Comparison of ENCODE assay signal across 11 cellular contexts in the genomic region with DNA sequence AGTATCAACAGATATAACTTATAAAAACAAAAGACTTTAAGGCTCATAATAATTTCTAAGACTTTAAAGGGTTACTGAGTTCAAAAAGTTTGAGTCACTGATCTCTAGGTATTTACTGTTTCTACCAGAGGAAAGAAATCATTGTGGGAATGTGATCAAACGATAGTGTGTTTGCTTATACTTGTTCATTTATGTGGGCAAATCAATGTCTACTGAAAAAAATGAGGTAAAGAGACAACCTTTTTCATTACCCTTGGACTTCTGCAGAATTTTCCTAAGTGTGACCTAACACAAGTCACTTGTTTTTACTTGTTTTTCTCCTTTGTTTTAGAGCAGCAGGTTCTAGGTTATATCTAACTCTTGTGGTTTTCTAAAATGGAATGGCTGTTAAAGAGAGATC.
DNase-seq lines count a peak whose midpoint lies in the region; ATAC-seq and TF ChIP-seq lines count a peak whose summit lies in the region.
"Had no signal": no experiment of that assay in that cellular context is flagged by ENCODE, and none has a peak within 500 bp of the region (broad histone marks: within the 10 kb centered on the region; RNA-seq: fewer than 3 reads in every experiment).

No MANE protein-coding gene starts in this region.

- no peak overlapping the region for H2AFZ ChIP-seq in GM23338

- H3K9me3 ChIP-seq in lower lobe of right lung (no peaks in the 10 kb centered on the region), mucosa of descending colon (no peaks in the 10 kb centered on the region)

- peaks cover 4% of the 10 kb centered on the region for H3K27me3 Mint-ChIP-seq in GM23338 (ENCODE audit: insufficient read depth, low read depth, poor library complexity)

- no peak for ATAC-seq in GM23338
- ATAC-seq in lower lobe of right lung, result no peak
- no peak for ATAC-seq in mucosa of descending colon
- no peak for ATAC-seq in GM19324 (IDR thresholded peaks at IDR 0.05; ENCODE audit: low FRiP score, unreplicated experiment)
- ATAC-seq: activated naive CD4-positive, alpha-beta T cell treated with anti-CD3 and anti-CD28 coated beads, Interleukin-2, amount 50 U/mL, for 72 hours had no signal

- no peaks in the 10 kb centered on the region for H3F3A ChIP-seq in GM23338 (replicated peaks; ENCODE audit: low read depth)

- peaks cover 6% of the 10 kb centered on the region; the same call in 1 of the 2 replicates for H3K4me1 ChIP-seq in GM23338 (ENCODE audit: insufficient read depth)
- peaks cover 26% of the 10 kb centered on the region for H3K4me1 ChIP-seq in lower lobe of right lung
- H3K4me1 ChIP-seq in mucosa of descending colon (ENCODE audit: low read depth), result peaks cover 47% of the 10 kb centered on the region

- no peaks in the 10 kb centered on the region for H3K36me3 Mint-ChIP-seq in GM23338 (ENCODE audit: low read depth)
- H3K36me3 Mint-ChIP-seq: activated naive CD4-positive, alpha-beta T cell treated with anti-CD3 and anti-CD28 coated beads, Interleukin-2, amount 50 U/mL, for 72 hours; WTC11 had no signal

- H3K27ac ChIP-seq in GM23338 (ENCODE audit: low read depth) (no peak overlapping the region), lower lobe of right lung (no peak overlapping the region)

- TF ChIP-seq CTCF in GM23338 (conservative IDR thresholded peaks at IDR 0.05; ENCODE audit: low read depth in 2 of 2) (no peak), astrocyte of the spinal cord (IDR thresholded peaks at IDR 0.05; ENCODE audit: low read depth, low read length) (no peak), lower lobe of right lung (IDR thresholded peaks at IDR 0.05) (no peak), mucosa of descending colon (IDR thresholded peaks at IDR 0.05) (no peak)

- H3K9me3 Mint-ChIP-seq in GM23338, result no peaks in the 10 kb centered on the region
- H3K9me3 Mint-ChIP-seq: activated naive CD4-positive, alpha-beta T cell treated with anti-CD3 and anti-CD28 coated beads, Interleukin-2, amount 50 U/mL, for 72 hours; WTC11 had no signal

- H3K9me2 ChIP-seq in GM23338 (ENCODE audit: insufficient read depth), result no peaks in the 10 kb centered on the region

- no peaks in the 10 kb centered on the region for H3K79me2 ChIP-seq in GM23338 (replicated peaks; ENCODE audit: insufficient read depth)

- peaks cover 25% of the 10 kb centered on the region for H3K4me1 Mint-ChIP-seq in GM23338

- intact Hi-C loops in lower lobe of right lung (cut with DNase I) (no loop called here), mucosa of descending colon (cut with DNase I, micrococcal nuclease) (no loop called here)

- in situ Hi-C loops in ACHN (cut with HindIII; ENCODE audit: low pct_ligation_motif_present, low pct_unique_long_range_greater_than_20kb, low sequenced_read_pairs) (no loop called here), astrocyte of the spinal cord (cut with HindIII; ENCODE audit: low sequenced_read_pairs) (no loop called here)

- H3K36me3 ChIP-seq in GM23338 (ENCODE audit: insufficient read depth) (no peaks in the 10 kb centered on the region), lower lobe of right lung (no peaks in the 10 kb centered on the region), mucosa of descending colon (ENCODE audit: low read depth) (no peaks in the 10 kb centered on the region)

- H3K27me3 ChIP-seq in GM23338 (ENCODE audit: insufficient read depth), result peaks cover 7% of the 10 kb centered on the region; the same call in 1 of the 2 replicates
- no peaks in the 10 kb centered on the region for H3K27me3 ChIP-seq in lower lobe of right lung (ENCODE audit: low read depth)

- H4K20me1 ChIP-seq in GM23338 (replicated peaks; ENCODE audit: insufficient read depth), result no peaks in the 10 kb centered on the region

- no peak overlapping the region for H3K27ac Mint-ChIP-seq in GM23338
- H3K27ac Mint-ChIP-seq: activated naive CD4-positive, alpha-beta T cell treated with anti-CD3 and anti-CD28 coated beads, Interleukin-2, amount 50 U/mL, for 72 hours; WTC11 had no signal

- H3K4me3 ChIP-seq in GM23338, result no peak overlapping the region
- H3K4me3 ChIP-seq in astrocyte of the spinal cord (ENCODE audit: low read depth, low read length), result peak overlapping the region; percentile 6
- peak overlapping the region; percentile 11 for H3K4me3 ChIP-seq in lower lobe of right lung
- no peak overlapping the region for H3K4me3 ChIP-seq in mucosa of descending colon

- peak overlapping the region; percentile 36 for H3K4me3 Mint-ChIP-seq in GM23338

- H3K4me2 ChIP-seq in GM23338, result peak overlapping the region; percentile 20; the same call in 1 of the 2 replicates

- DNase-seq in ACHN, result peak; percentile 28
- no peak for DNase-seq in GM23338 (ENCODE audit: low spot score)
- no peak for DNase-seq in astrocyte of the spinal cord (ENCODE audit: low read depth, low spot score)
- no peak for DNase-seq in lower lobe of right lung
- no peak for DNase-seq in mucosa of descending colon
- DNase-seq in HuH-7.5 (ENCODE audit: low spot score), result no peak
- DNase-seq in activated effector memory CD4-positive, alpha-beta T cell treated with Interleukin-2 at 50 U/mL for 16 hours, result no peak
- DNase-seq: NCI-H1930 had no signal

TF ChIP-seq in GM23338, 12 proteins besides CTCF, POLR2A, EP300 and RAD21:
- TF ChIP-seq STAT1 (IDR thresholded peaks at IDR 0.05; ENCODE audit: unreplicated experiment) (no peak), EZH2phosphoT487 (IDR thresholded peaks at IDR 0.05; ENCODE audit: unreplicated experiment) (no peak), CREB1 (CRISPR knock-in tag; IDR thresholded peaks at IDR 0.05; ENCODE audit: low read depth) (no peak)

Comparison
In these comparisons a context has a peak if more than half of its experiments do, and no peak if none do; other contexts are left out.
1. H3K4me3 ChIP-seq: peak in astrocyte of the spinal cord (single experiment) and lower lobe of right lung (single experiment); none in GM23338 (single experiment) and mucosa of descending colon (single experiment).